Comparison of ENCODE assay signal across 1 cellular context in the genomic region with DNA sequence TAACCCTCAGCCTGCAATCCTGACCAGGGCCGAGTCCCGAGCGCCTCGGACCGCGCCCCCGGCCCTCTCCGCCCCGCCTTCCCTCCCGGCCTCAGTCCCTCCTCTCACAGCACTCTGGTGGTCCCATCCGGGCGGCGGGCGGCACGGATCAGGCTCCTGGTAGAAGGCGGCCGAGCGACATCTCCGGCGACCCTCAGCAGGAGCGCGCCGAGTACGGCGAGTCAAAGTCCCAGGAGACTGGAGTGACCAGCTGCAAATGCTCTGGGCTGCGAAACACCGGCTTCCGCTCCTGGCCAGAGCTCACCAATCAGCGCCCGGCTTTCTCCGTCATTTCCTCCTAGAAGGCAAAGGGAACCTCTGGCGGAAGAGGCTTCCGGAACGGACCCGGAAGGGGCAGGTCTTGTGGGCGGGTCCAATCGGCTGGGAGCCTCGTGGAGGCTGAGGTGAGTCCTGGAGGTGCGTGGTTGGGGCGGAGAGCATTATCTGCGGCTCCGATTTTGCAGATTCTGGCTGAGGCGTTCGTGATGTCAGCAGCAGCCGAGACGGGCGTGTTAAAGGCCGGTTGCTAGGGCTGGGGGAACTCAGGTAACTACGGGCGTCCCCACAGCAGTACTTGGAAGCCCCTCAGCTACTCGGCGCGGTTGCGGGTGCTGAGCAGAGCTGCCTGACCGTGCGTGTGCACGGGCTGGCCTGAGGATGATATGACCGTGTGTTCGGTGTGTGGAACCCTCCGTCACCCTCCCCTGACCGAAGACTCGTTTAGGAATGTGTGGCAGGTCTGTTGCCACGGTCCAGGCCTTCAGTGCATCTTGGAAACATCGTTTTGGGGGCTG.
A peak's percentile ranks its signal among the peaks of the same experiment; 100 is the strongest.
TF ChIP-seq lines count a peak whose summit lies in the region.

A gene with protein sequence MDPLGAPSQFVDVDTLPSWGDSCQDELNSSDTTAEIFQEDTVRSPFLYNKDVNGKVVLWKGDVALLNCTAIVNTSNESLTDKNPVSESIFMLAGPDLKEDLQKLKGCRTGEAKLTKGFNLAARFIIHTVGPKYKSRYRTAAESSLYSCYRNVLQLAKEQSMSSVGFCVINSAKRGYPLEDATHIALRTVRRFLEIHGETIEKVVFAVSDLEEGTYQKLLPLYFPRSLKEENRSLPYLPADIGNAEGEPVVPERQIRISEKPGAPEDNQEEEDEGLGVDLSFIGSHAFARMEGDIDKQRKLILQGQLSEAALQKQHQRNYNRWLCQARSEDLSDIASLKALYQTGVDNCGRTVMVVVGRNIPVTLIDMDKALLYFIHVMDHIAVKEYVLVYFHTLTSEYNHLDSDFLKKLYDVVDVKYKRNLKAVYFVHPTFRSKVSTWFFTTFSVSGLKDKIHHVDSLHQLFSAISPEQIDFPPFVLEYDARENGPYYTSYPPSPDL (minus strand): TSS at position 282 of the 833 bp plus-strand sequence. CDS start 9,264 bp downstream, outside the sequence.
A gene (plus strand): TSS at position 400 of the 833 bp plus-strand sequence. CDS start 3,581 bp downstream, outside the sequence.

TF ChIP-seq in endothelial cell of umbilical vein, 7 proteins besides CTCF, POLR2A, EP300 and RAD21 (continued from another document):
- TF ChIP-seq, protein P1, sequence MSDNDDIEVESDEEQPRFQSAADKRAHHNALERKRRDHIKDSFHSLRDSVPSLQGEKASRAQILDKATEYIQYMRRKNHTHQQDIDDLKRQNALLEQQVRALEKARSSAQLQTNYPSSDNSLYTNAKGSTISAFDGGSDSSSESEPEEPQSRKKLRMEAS (IDR thresholded peaks at IDR 0.05; ENCODE audit: insufficient read depth, insufficient read length), result no peak
- TF ChIP-seq GATA2 (IDR thresholded peaks at IDR 0.05; ENCODE audit: insufficient read depth, insufficient read length, low read depth, low read length), result no peak
- TF ChIP-seq JUN (IDR thresholded peaks at IDR 0.05; ENCODE audit: borderline replicate concordance, insufficient read depth, insufficient read length, low read depth), result no peak
- TF ChIP-seq POLR2AphosphoS5 (IDR thresholded peaks at IDR 0.05; ENCODE audit: insufficient read depth, low read depth, low read length), result peak; percentile 71
- peak; percentile 61 for TF ChIP-seq MYC (IDR thresholded peaks at IDR 0.05; ENCODE audit: low read depth, low read length)
- no peak for TF ChIP-seq EZH2 (IDR thresholded peaks at IDR 0.05; ENCODE audit: borderline replicate concordance, low read depth, low read length, severe bottlenecking)
